ENCODE assay signal across 21 cellular contexts in the genomic region with DNA sequence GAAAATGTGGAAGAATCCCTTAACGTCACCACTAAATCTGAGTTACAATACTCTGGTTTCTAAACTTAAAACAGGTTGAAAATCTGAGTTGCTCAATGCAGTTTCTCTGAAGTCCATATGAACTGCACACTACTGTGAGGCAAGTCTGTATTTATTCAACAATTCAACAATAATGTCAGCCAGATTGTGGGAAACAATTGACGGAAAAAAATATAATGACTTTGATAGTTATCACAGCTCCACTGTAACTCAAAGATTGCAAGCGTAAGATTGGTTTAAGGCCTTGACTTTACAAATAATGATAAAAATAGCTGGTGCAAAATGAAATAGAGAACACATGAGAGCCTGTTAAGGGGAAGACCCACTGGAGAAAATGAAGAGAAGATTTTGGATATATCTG.
DNase-seq lines count a peak whose midpoint lies in the region; ATAC-seq, FAIRE-seq and TF ChIP-seq lines count a peak whose summit lies in the region.
"Had no signal": no experiment of that assay in that cellular context is flagged by ENCODE, and none has a peak within 500 bp of the region (broad histone marks: within the 10 kb centered on the region; RNA-seq: fewer than 3 reads in every experiment).

No MANE protein-coding gene starts in this region.

- no peak overlapping the region for H3K9ac ChIP-seq in endothelial cell of umbilical vein (replicated peaks; ENCODE audit: extremely low read depth, insufficient read depth, low read length)
- H3K9ac ChIP-seq: BLaER1 treated with 17β-estradiol and CSF1 and Interleukin-3, amounts not matched to agents 10 nM and 100 nM had no signal

- dilution Hi-C loops in endothelial cell of umbilical vein (cut with MboI; ENCODE audit: extremely low pct_ligation_motif_present, low sequenced_read_pairs), result no loop called here

- TF ChIP-seq POLR2A in heart left ventricle (IDR thresholded peaks at IDR 0.05) (no peak), endothelial cell of umbilical vein (IDR thresholded peaks at IDR 0.05; ENCODE audit: low read depth, low read length) (no peak), spleen (IDR thresholded peaks at IDR 0.05) (no peak)

- H4K20me1 ChIP-seq in endothelial cell of umbilical vein (replicated peaks; ENCODE audit: control insufficient read depth, extremely low read depth, insufficient read depth, low read length), result no peaks in the 10 kb centered on the region
- H4K20me1 ChIP-seq: BLaER1 treated with 17β-estradiol and CSF1 and Interleukin-3, amounts not matched to agents 10 nM and 100 nM had no signal

- BruUV-seq in endothelial cell of umbilical vein (replicated peaks; lab: Mats Ljungman, UMichigan), result no TSS peak

- peak overlapping the region; percentile 38 for H3K4me2 ChIP-seq in endothelial cell of umbilical vein (ENCODE audit: insufficient read depth, low read length)
- H3K4me2 ChIP-seq: A549; BLaER1 treated with 17β-estradiol and CSF1 and Interleukin-3, amounts not matched to agents 10 nM and 100 nM had no signal

- H3K4me1 ChIP-seq in heart left ventricle, result peaks cover 0 to 32% (median 11%) of the 10 kb centered on the region in 12 donors
- H3K4me1 ChIP-seq in left ventricle myocardium inferior, result peaks cover 40% of the 10 kb centered on the region
- H3K4me1 ChIP-seq in right atrium auricular region, result peaks cover 0 to 9% of the 10 kb centered on the region in 2 donors
- peaks cover 19% of the 10 kb centered on the region for H3K4me1 ChIP-seq in endothelial cell of umbilical vein (ENCODE audit: control insufficient read depth, extremely low read depth, insufficient read depth, low read length)
- peaks cover 0 to 12% (median 5%) of the 10 kb centered on the region in 6 donors for H3K4me1 ChIP-seq in spleen
- H3K4me1 ChIP-seq: Caco-2 had no signal

- TF ChIP-seq CTCF in heart left ventricle (IDR thresholded peaks at IDR 0.05) (no peak), left ventricle myocardium inferior (IDR thresholded peaks at IDR 0.05; ENCODE audit: borderline replicate concordance) (no peak), right atrium auricular region (IDR thresholded peaks at IDR 0.05) (no peak), endothelial cell of umbilical vein (IDR thresholded peaks at IDR 0.05; ENCODE audit: extremely low read depth in 1 of 2, insufficient read depth in 1 of 2, low read depth in 1 of 2, low read length in 2 of 2) (no peak), spleen (IDR thresholded peaks at IDR 0.05 in 8 of 11, conservative IDR thresholded peaks at IDR 0.05 in 3 of 11) (no peak)

- H3K9me3 ChIP-seq in heart left ventricle (no peaks in the 10 kb centered on the region), left ventricle myocardium inferior (replicated peaks) (no peaks in the 10 kb centered on the region), right atrium auricular region (no peaks in the 10 kb centered on the region), endothelial cell of umbilical vein (replicated peaks; ENCODE audit: control insufficient read depth, insufficient read depth, low read length) (no peaks in the 10 kb centered on the region), spleen (no peaks in the 10 kb centered on the region)
- H3K9me3 ChIP-seq: A549; BLaER1 treated with 17β-estradiol and CSF1 and Interleukin-3, amounts not matched to agents 10 nM and 100 nM; Caco-2 had no signal

- no peak for DNase-seq in heart left ventricle
- no peak for DNase-seq in left cardiac atrium
- no peak for DNase-seq in left ventricle myocardium inferior
- no peak for DNase-seq in right atrium auricular region (ENCODE audit: low spot score)
- peak; percentile 91 for DNase-seq in endothelial cell of umbilical vein (ENCODE audit: low read depth, low spot score)
- DNase-seq in spleen, result no peak
- DNase-seq in NCI-H1930 (lab: John Stamatoyannopoulos, UW), result no peak
- no peak for DNase-seq in activated CD8-positive, alpha-beta memory T cell treated with anti-CD3 and anti-CD28 coated beads, Interleukin-2, amount 50 U/mL, for 4 hours
- DNase-seq: AML-193; Caco-2; Calu3; CD4-positive, alpha-beta T cell; CD8-positive, alpha-beta T cell; DMS79 treated with DMSO at 0.1 percent for 48 hours; GF-D8 had no signal

- FAIRE-seq in endothelial cell of umbilical vein (lab: Jason Lieb, UNC), result peak; percentile 86
- FAIRE-seq: A549, G401.6, GM12891 had no signal

- POLR2A ChIA-PET in endothelial cell of umbilical vein (lab: Charles Lee), result no interaction called here

- 59 to 75% (median 67%) methylated on average over 3 of the region's 3 CpGs for whole genome bisulfite sequencing in heart left ventricle, 4 donors
- 77 to 83% (median 80%) methylated on average over 3 of the region's 3 CpGs for WGBS in spleen, 5 donors

- H3K27ac ChIP-seq in heart left ventricle (peak overlapping the region in 4 of 12 donors; percentile 4 to 37 (median 34)), left ventricle myocardium inferior (replicated peaks) (peak overlapping the region; percentile 45), right atrium auricular region (no peak overlapping the region), endothelial cell of umbilical vein (ENCODE audit: insufficient read depth, low read depth, low read length) (no peak overlapping the region), spleen (peak overlapping the region in 5 of 8 donors; percentile 6 to 40 (median 32))
- H3K27ac ChIP-seq: 22Rv1; A549; BLaER1 treated with 17β-estradiol and CSF1 and Interleukin-3, amounts not matched to agents 10 nM and 100 nM; C4-2B had no signal

- H3K4me3 ChIP-seq in heart left ventricle, result no peak overlapping the region
- H3K4me3 ChIP-seq in left ventricle myocardium inferior, result no peak overlapping the region
- H3K4me3 ChIP-seq in right atrium auricular region, result no peak overlapping the region
- H3K4me3 ChIP-seq in endothelial cell of umbilical vein (replicated peaks in 1 of 3; ENCODE audit: insufficient read depth in 1 of 3, low read depth in 1 of 3, low read length in 3 of 3), result no peak overlapping the region
- H3K4me3 ChIP-seq in spleen, result no peak overlapping the region
- H3K4me3 ChIP-seq: A549; BLaER1 treated with 17β-estradiol and CSF1 and Interleukin-3, amounts not matched to agents 10 nM and 100 nM had no signal

- no peaks in the 10 kb centered on the region for H3K79me2 ChIP-seq in endothelial cell of umbilical vein (ENCODE audit: control insufficient read depth, insufficient read depth, low read length)

- intact Hi-C loops in heart left ventricle (cut with DNase I), result no loop called here
- intact Hi-C loops in left cardiac atrium (cut with DNase I), result no loop called here
- intact Hi-C loops in left ventricle myocardium inferior (cut with micrococcal nuclease), result no loop called here
- intact Hi-C loops in endothelial cell of umbilical vein (cut with micrococcal nuclease), result no loop called here
- intact Hi-C loops in spleen (cut with DNase I; ENCODE audit: low total_unique reads), result no loop called here

- H2AFZ ChIP-seq in endothelial cell of umbilical vein (ENCODE audit: low read depth, low read length), result no peak overlapping the region

- H3K36me3 ChIP-seq in heart left ventricle (no peaks in the 10 kb centered on the region), left ventricle myocardium inferior (no peaks in the 10 kb centered on the region), right atrium auricular region (no peaks in the 10 kb centered on the region), endothelial cell of umbilical vein (ENCODE audit: control insufficient read depth in 2 of 2, extremely low read depth in 1 of 2, insufficient read depth in 2 of 2, low read length in 2 of 2) (no peaks in the 10 kb centered on the region), spleen (no peaks in the 10 kb centered on the region)
- H3K36me3 ChIP-seq: BLaER1 treated with 17β-estradiol and CSF1 and Interleukin-3, amounts not matched to agents 10 nM and 100 nM had no signal

- no peaks in the 10 kb centered on the region for H3K27me3 ChIP-seq in heart left ventricle
- no peaks in the 10 kb centered on the region for H3K27me3 ChIP-seq in left ventricle myocardium inferior (ENCODE audit: low read depth)
- H3K27me3 ChIP-seq in right atrium auricular region, result no peaks in the 10 kb centered on the region
- H3K27me3 ChIP-seq in endothelial cell of umbilical vein (ENCODE audit: control insufficient read depth in 2 of 2, insufficient read depth in 2 of 2, low read length in 2 of 2), result no peaks in the 10 kb centered on the region
- no peaks in the 10 kb centered on the region for H3K27me3 ChIP-seq in spleen (replicated peaks in 1 of 7)
- H3K27me3 ChIP-seq: BLaER1 treated with 17β-estradiol and CSF1 and Interleukin-3, amounts not matched to agents 10 nM and 100 nM had no signal

- ATAC-seq in heart left ventricle (peak in 3 of 4 donors; percentile 26 to 64 (median 55)), left cardiac atrium (no peak)
- ATAC-seq: A549; CD8-positive, alpha-beta T cell had no signal

- CTCF ChIA-PET in endothelial cell of umbilical vein (lab: Charles Lee), result interaction anchor here (1.0 to 4.3 kb wide), 5 partner anchors 9 to 83 kb away, joined by 3 to 21 read pairs (median 4); no protein-coding TSS in a partner anchor

- no peaks in the 10 kb centered on the region for H3K9me1 ChIP-seq in endothelial cell of umbilical vein (replicated peaks; ENCODE audit: control insufficient read depth, extremely low read depth, insufficient read depth, low read length)

TF ChIP-seq in endothelial cell of umbilical vein, 7 proteins besides CTCF, POLR2A, EP300 and RAD21:
- no peak for TF ChIP-seq FOS (IDR thresholded peaks at IDR 0.05; ENCODE audit: borderline replicate concordance, insufficient read depth, low read length)
- peak; percentile 61 for TF ChIP-seq GATA2 (IDR thresholded peaks at IDR 0.05; ENCODE audit: insufficient read depth, insufficient read length, low read depth, low read length)
- TF ChIP-seq MYC (IDR thresholded peaks at IDR 0.05; ENCODE audit: low read depth, low read length), result no peak
- no peak for TF ChIP-seq POLR2AphosphoS5 (IDR thresholded peaks at IDR 0.05; ENCODE audit: insufficient read depth, low read depth, low read length)
- TF ChIP-seq, protein P1, sequence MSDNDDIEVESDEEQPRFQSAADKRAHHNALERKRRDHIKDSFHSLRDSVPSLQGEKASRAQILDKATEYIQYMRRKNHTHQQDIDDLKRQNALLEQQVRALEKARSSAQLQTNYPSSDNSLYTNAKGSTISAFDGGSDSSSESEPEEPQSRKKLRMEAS (IDR thresholded peaks at IDR 0.05; ENCODE audit: insufficient read depth, insufficient read length), result no peak
TF ChIP-seq in endothelial cell of umbilical vein: peak in this region for 1.

Comparison
In these comparisons a context has a peak if more than half of its experiments do, and no peak if none do; other contexts are left out.
1. ATAC-seq: peak in heart left ventricle (3 of 4); none in left cardiac atrium (0 of 2).
2. H3K27ac ChIP-seq: peak in left ventricle myocardium inferior (single experiment) and spleen (5 of 8); none in right atrium auricular region (0 of 2) and endothelial cell of umbilical vein (single experiment).